Comparison of ENCODE assay signal across 8 cellular contexts in genomic region chr15:81002254-81003022, GRCh38. TPM values are rescaled to one million over a fixed set of nuclear protein-coding genes. Genes with fewer than 3 reads are reported as not detected.
DNase-seq lines count a peak whose midpoint lies in the region; ATAC-seq and TF ChIP-seq lines count a peak whose summit lies in the region.

No MANE protein-coding gene starts in this region.

- no peaks in the 10 kb centered on the region for H3K27me3 Mint-ChIP-seq in T-helper 2 cell treated with Interferon-gamma antibody and Interleukin-4, amounts not matched to agents 5 μg/mL and 100 μg/mL, for 36 hours (ENCODE audit: low read depth)

- H3K27me3 ChIP-seq in cardiac muscle cell = peaks cover 9% of the 10 kb centered on the region

- TF ChIP-seq CTCF in GM12875 (IDR thresholded peaks at IDR 0.05; ENCODE audit: borderline replicate concordance, insufficient read depth, low read depth, low read length) = no peak
- no peak for TF ChIP-seq CTCF in cardiac muscle cell (IDR thresholded peaks at IDR 0.05; ENCODE audit: low read depth, low read length)
- no peak for TF ChIP-seq CTCF in retinal pigment epithelial cell (conservative IDR thresholded peaks at IDR 0.05; ENCODE audit: low read depth, low read length)

- no peaks in the 10 kb centered on the region for H3K4me1 ChIP-seq in cardiac muscle cell (ENCODE audit: low read depth)

- H3K9me3 ChIP-seq in cardiac muscle cell (ENCODE audit: low read depth) = no peaks in the 10 kb centered on the region

- peaks cover 47% of the 10 kb centered on the region for H3K36me3 Mint-ChIP-seq in T-helper 2 cell treated with Interferon-gamma antibody and Interleukin-4, amounts not matched to agents 5 μg/mL and 100 μg/mL, for 36 hours (ENCODE audit: low read depth)

- no peak for DNase-seq in T-helper 2 cell treated with Interferon-gamma antibody and Interleukin-4, amounts not matched to agents 5 μg/mL and 100 μg/mL, for 36 hours (ENCODE audit: low spot score)
- DNase-seq in cardiac muscle cell (ENCODE audit: low read depth in 1 of 2, low spot score in 1 of 2) (peak in 1 of 2 donors; percentile 38), retinal pigment epithelial cell (ENCODE audit: low read depth) (no peak), NOMO-1 treated with DMSO at 0.1 percent for 48 hours (lab: John Stamatoyannopoulos, UW; ENCODE audit: unreplicated experiment) (no peak), NCI-H446 (lab: John Stamatoyannopoulos, UW) (no peak), H4 (ENCODE audit: low spot score) (no peak)

- H3K27ac Mint-ChIP-seq in T-helper 2 cell treated with Interferon-gamma antibody and Interleukin-4, amounts not matched to agents 5 μg/mL and 100 μg/mL, for 36 hours = peak overlapping the region; percentile 55

- H3K4me3 ChIP-seq in GM12875 (ENCODE audit: low read depth, low read length) (peak overlapping the region; percentile 77), cardiac muscle cell (peak overlapping the region; percentile 96), retinal pigment epithelial cell (ENCODE audit: low read length) (peak overlapping the region; percentile 42)

- no peaks in the 10 kb centered on the region for H3K36me3 ChIP-seq in cardiac muscle cell

- no peak overlapping the region for H3K27ac ChIP-seq in cardiac muscle cell

- peaks cover 2% of the 10 kb centered on the region for H3K9me3 Mint-ChIP-seq in T-helper 2 cell treated with Interferon-gamma antibody and Interleukin-4, amounts not matched to agents 5 μg/mL and 100 μg/mL, for 36 hours

- H3K4me3 Mint-ChIP-seq in T-helper 2 cell treated with Interferon-gamma antibody and Interleukin-4, amounts not matched to agents 5 μg/mL and 100 μg/mL, for 36 hours = peak overlapping the region; percentile 71

- no peak for ATAC-seq in GM21381 (IDR thresholded peaks at IDR 0.05; ENCODE audit: unreplicated experiment)

- H3K4me1 Mint-ChIP-seq in T-helper 2 cell treated with Interferon-gamma antibody and Interleukin-4, amounts not matched to agents 5 μg/mL and 100 μg/mL, for 36 hours (ENCODE audit: low read depth) = peaks cover 46% of the 10 kb centered on the region

RNA-seq across cellular contexts. Expression of gene TLNRD1, which starts 1.7 kb away (rescaled TPM):
- total RNA-seq in cardiac muscle cell = 29.2 and 41.8 TPM in 2 replicates
- polyA plus RNA-seq in cardiac muscle cell = 14.4 and 25.3 TPM in 2 replicates
- total RNA-seq in H4 (2014; rRNA removed; shearing (Covaris generic)) = 2.7 and 4.0 TPM in 2 replicates

RNA-seq across cellular contexts. Expression of gene MESD, which starts 12.8 kb away (rescaled TPM):
- 19.1 and 20.1 TPM in 2 replicates for total RNA-seq in cardiac muscle cell
- polyA plus RNA-seq in cardiac muscle cell = 25.3 and 35.8 TPM in 2 replicates
- 23.8 and 28.9 TPM in 2 replicates for total RNA-seq in H4 (2014; rRNA removed; shearing (Covaris generic))

Comparison
In these comparisons a context has a peak if more than half of its experiments do, and no peak if none do; other contexts are left out.
1. H3K4me3 ChIP-seq: peak in every context shown above with its lines; median percentile 96 in cardiac muscle cell; 77 in GM12875; 42 in retinal pigment epithelial cell.